14 cellular contexts compared by ENCODE assay signal in the genomic region with DNA sequence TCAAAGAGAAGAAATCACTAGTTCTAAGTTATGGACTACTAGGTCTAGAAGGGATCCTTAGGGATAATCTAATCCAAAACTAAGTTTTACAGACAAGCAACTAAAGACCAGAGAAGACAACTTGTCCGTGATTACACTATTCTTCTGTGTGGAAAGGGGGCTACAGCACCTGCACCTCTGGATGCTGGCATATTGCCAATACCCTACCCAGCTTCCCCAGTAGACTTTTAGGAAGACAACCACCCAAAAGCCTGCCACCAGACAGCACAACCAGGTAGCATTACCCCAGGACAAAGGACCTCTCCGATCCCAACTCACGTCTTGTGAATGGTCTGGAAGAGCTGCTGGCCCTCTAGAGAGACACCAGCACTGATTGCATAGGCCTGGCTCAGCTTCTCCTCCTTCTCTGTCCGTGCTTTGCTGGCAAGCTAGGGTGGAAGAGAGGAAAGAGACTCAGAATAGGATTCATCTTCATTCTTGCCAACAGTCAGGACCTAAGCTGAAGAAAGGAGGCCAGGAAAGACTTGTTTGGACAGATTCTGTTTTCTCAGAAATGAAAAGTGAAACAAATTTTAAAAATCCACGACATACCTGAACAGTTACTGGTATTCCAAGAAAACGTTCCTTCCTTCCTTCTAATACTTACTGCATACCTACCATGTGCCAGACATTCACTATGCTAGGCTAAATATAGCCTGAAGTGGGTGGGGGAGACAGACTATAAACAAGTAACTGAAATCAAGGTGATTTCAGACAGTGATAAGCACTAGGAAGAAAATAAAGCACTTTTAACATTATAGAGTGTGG. TPM values are rescaled to one million over a fixed set of nuclear protein-coding genes. Genes with fewer than 3 reads are reported as not detected.
DNase-seq lines count a peak whose midpoint lies in the region; ATAC-seq and TF ChIP-seq lines count a peak whose summit lies in the region.
"Had no signal": no experiment of that assay in that cellular context is flagged by ENCODE, and none has a peak within 500 bp of the region (broad histone marks: within the 10 kb centered on the region; RNA-seq: fewer than 3 reads in every experiment).

No MANE protein-coding gene starts in this region.

- H3K4me2 ChIP-seq in IMR-90 (ENCODE audit: low read depth, low read length), result peak overlapping the region; percentile 36; the same call in 1 of the 2 replicates

- H3K4ac ChIP-seq in IMR-90 (ENCODE audit: low read depth, low read length), result 0 out of 2 replicates have a peak overlapping the region, but pooled peaks have one; percentile 2

- no peak for ATAC-seq in IMR-90 (ENCODE audit: low read depth)
- ATAC-seq: stimulated activated naive CD8-positive, alpha-beta T cell treated with anti-CD3 and anti-CD28 coated beads, Interleukin-15, Interleukin-2, amounts not matched to agents 100 U/mL and 50 U/mL, for 24 hours had no signal

- no peak overlapping the region for H2AFZ ChIP-seq in IMR-90 (replicated peaks; ENCODE audit: low read length, poor library complexity)

- H3K27me3 ChIP-seq in IMR-90 (ENCODE audit: control insufficient read depth, insufficient read depth, low read length), result no peaks in the 10 kb centered on the region
- no peaks in the 10 kb centered on the region for H3K27me3 ChIP-seq in adipocyte (replicated peaks; ENCODE audit: control insufficient read depth, insufficient read depth, low read length)
- no peaks in the 10 kb centered on the region for H3K27me3 ChIP-seq in cardiac muscle cell
- H3K27me3 ChIP-seq in rectal smooth muscle tissue (ENCODE audit: control insufficient read depth, insufficient read depth, low read length), result no peaks in the 10 kb centered on the region
- no peaks in the 10 kb centered on the region for H3K27me3 ChIP-seq in endodermal cell (ENCODE audit: control insufficient read depth, insufficient read depth, low read length, poor library complexity, severe bottlenecking)
- H3K27me3 ChIP-seq in MG63, result no peaks in the 10 kb centered on the region

- DNase-seq in IMR-90 (peak; percentile 49), adipocyte (ENCODE audit: low read depth) (peak; percentile 24), cardiac muscle cell (ENCODE audit: low read depth in 1 of 2, low spot score in 1 of 2) (peak in 1 of 2 donors; percentile 50), endodermal cell (no peak), MG63 (no peak), HuH-7.5 (ENCODE audit: low spot score) (no peak), NCI-H1105 (lab: John Stamatoyannopoulos, UW) (no peak)
- DNase-seq: activated CD8-positive, alpha-beta memory T cell treated with anti-CD3 and anti-CD28 coated beads for 24 hours; amygdala; NCI-H1436; nucleus accumbens; stimulated activated CD4-positive, alpha-beta T cell treated with anti-CD3 and anti-CD28 coated beads, Interleukin-2, amount 100 ng/mL, for 24 hours; stimulated activated naive CD8-positive, alpha-beta T cell treated with anti-CD3 and anti-CD28 coated beads, Interleukin-15, Interleukin-2, amounts not matched to agents 100 U/mL and 50 U/mL, for 24 hours had no signal

- H4K20me1 ChIP-seq in IMR-90 (ENCODE audit: insufficient read depth, low read length), result peaks cover 60% of the 10 kb centered on the region

- no peaks in the 10 kb centered on the region for H3K9me1 ChIP-seq in IMR-90 (ENCODE audit: insufficient read depth, low read length)

- in situ Hi-C loops in IMR-90 (cut with MboI; ENCODE audit: low sequenced_read_pairs), result no loop called here

- H3K36me3 Mint-ChIP-seq in endodermal cell (ENCODE audit: low read depth), result peaks cover 39% of the 10 kb centered on the region

- TF ChIP-seq CTCF in IMR-90 (conservative IDR thresholded peaks at IDR 0.05; ENCODE audit: low read depth, low read length) (no peak), cardiac muscle cell (IDR thresholded peaks at IDR 0.05; ENCODE audit: low read depth, low read length) (no peak), endodermal cell (conservative IDR thresholded peaks at IDR 0.05) (no peak)

- H3K4me1 Mint-ChIP-seq in endodermal cell, result peaks cover 2% of the 10 kb centered on the region

- H3K4me3 ChIP-seq in IMR-90 (ENCODE audit: insufficient read depth, low read depth, low read length) (no peak overlapping the region), adipocyte (ENCODE audit: low read length) (no peak overlapping the region), cardiac muscle cell (no peak overlapping the region), rectal smooth muscle tissue (ENCODE audit: low read length) (no peak overlapping the region), endodermal cell (ENCODE audit: low read length) (no peak overlapping the region), MG63 (no peak overlapping the region)

- H3K9ac ChIP-seq in IMR-90 (ENCODE audit: low read depth, low read length) (no peak overlapping the region), adipocyte (ENCODE audit: low read length) (peak overlapping the region; percentile 57), rectal smooth muscle tissue (ENCODE audit: low read length) (no peak overlapping the region), endodermal cell (ENCODE audit: extremely low read depth, low read length, poor library complexity, severe bottlenecking) (no peak overlapping the region)

- no peak overlapping the region for H3K56ac ChIP-seq in IMR-90 (ENCODE audit: extremely low read depth, insufficient read depth, low read length)

- intact Hi-C loops in IMR-90 (cut with micrococcal nuclease), result loop anchor here (10.0 kb wide), 1 partner anchor 125 kb away; no protein-coding TSS in a partner anchor

- dilution Hi-C loops in IMR-90 (cut with HindIII; ENCODE audit: low sequenced_read_pairs, unreplicated experiment), result no loop called here

- H4K91ac ChIP-seq in IMR-90 (ENCODE audit: insufficient read depth, low read depth, low read length), result no peak overlapping the region

- WGBS in IMR-90 (ENCODE audit: extremely low coverage in 2 of 2, insufficient read length in 1 of 2), 2 experiments, result no CpG with 5 or more reads among the region's 6 CpGs
- WGBS in endodermal cell (ENCODE audit: insufficient coverage in 1 of 2, insufficient read length in 1 of 2), 2 experiments, result 96 to 100% methylated on average over 1 to 6 of the region's 6 CpGs

- no peak overlapping the region for H4K5ac ChIP-seq in IMR-90 (ENCODE audit: low read depth, low read length)

- H3K14ac ChIP-seq in IMR-90 (replicated peaks; ENCODE audit: low read depth, low read length), result peak overlapping the region; percentile 3; the same call in 1 of the 2 replicates

- no peak for TF ChIP-seq POLR2A in IMR-90 (IDR thresholded peaks at IDR 0.05; ENCODE audit: low read depth, low read length)

- no peak overlapping the region for H3K18ac ChIP-seq in IMR-90 (ENCODE audit: low read depth, low read length)

- H3K36me3 ChIP-seq in IMR-90 (ENCODE audit: control insufficient read depth, insufficient read depth, low read length) (peaks cover 23% of the 10 kb centered on the region), adipocyte (ENCODE audit: control insufficient read depth, insufficient read depth, low read length, severe bottlenecking) (peaks cover 30% of the 10 kb centered on the region), cardiac muscle cell (peaks cover 18% of the 10 kb centered on the region), rectal smooth muscle tissue (ENCODE audit: control insufficient read depth, insufficient read depth, low read length) (peaks cover 6% of the 10 kb centered on the region), endodermal cell (ENCODE audit: control insufficient read depth, insufficient read depth, low read length) (peaks cover 56% of the 10 kb centered on the region), MG63 (peaks cover 59% of the 10 kb centered on the region)

- H3K27ac ChIP-seq in IMR-90 (ENCODE audit: insufficient read depth, low read length) (peak overlapping the region; percentile 18; the same call in 1 of the 2 replicates), cardiac muscle cell (peak overlapping the region; percentile 57), rectal smooth muscle tissue (ENCODE audit: low read depth, low read length) (peak overlapping the region; percentile 58), endodermal cell (ENCODE audit: low read depth, low read length) (no peak overlapping the region)

- H2AK5ac ChIP-seq in IMR-90 (ENCODE audit: low read depth, low read length), result no peak overlapping the region

- no peaks in the 10 kb centered on the region for H3K9me3 Mint-ChIP-seq in endodermal cell

- H3K4me3 Mint-ChIP-seq in endodermal cell, result no peak overlapping the region

- H3K9me3 ChIP-seq in IMR-90 (ENCODE audit: control insufficient read depth, insufficient read depth, low read length), result no peaks in the 10 kb centered on the region
- no peaks in the 10 kb centered on the region for H3K9me3 ChIP-seq in adipocyte (ENCODE audit: control insufficient read depth, low read length)
- no peaks in the 10 kb centered on the region for H3K9me3 ChIP-seq in cardiac muscle cell (ENCODE audit: low read depth)
- no peaks in the 10 kb centered on the region for H3K9me3 ChIP-seq in endodermal cell (ENCODE audit: control insufficient read depth, low read length)
- no peaks in the 10 kb centered on the region for H3K9me3 ChIP-seq in MG63

- CTCF ChIA-PET in IMR-90 (lab: Yijun Ruan, JAX), result interaction anchor here (1.6 kb wide), 1 partner anchor 10 kb away, joined by 7 read pairs; no protein-coding TSS in a partner anchor

- H4K8ac ChIP-seq in IMR-90 (ENCODE audit: low read depth in 2 of 2, low read length in 2 of 2), result no peak overlapping the region; a peak in 1 of 4 replicates

- POLR2A ChIA-PET in IMR-90 (lab: Charles Lee; ENCODE audit: unreplicated experiment), result no interaction called here

- no TSS peak for BruUV-seq in IMR-90 (replicated peaks; lab: Mats Ljungman, UMichigan)

- peak overlapping the region; percentile 33 for H2BK5ac ChIP-seq in IMR-90 (ENCODE audit: low read depth, low read length, poor library complexity, severe bottlenecking)

- TF ChIP-seq RAD21 in IMR-90 (IDR thresholded peaks at IDR 0.05; ENCODE audit: low read length), result no peak

- H3K27me3 Mint-ChIP-seq in endodermal cell (ENCODE audit: insufficient read depth), result no peaks in the 10 kb centered on the region

- no peak overlapping the region for H2BK120ac ChIP-seq in IMR-90 (ENCODE audit: low read depth, low read length)

- peaks cover 10 to 69% of the 10 kb centered on the region in 2 experiments for H3K79me1 ChIP-seq in IMR-90 (ENCODE audit: low read depth in 1 of 2, low read length in 2 of 2)

- H3K4me1 ChIP-seq in IMR-90 (ENCODE audit: control insufficient read depth, insufficient read depth, low read length), result peaks cover 10% of the 10 kb centered on the region
- peaks cover 43% of the 10 kb centered on the region for H3K4me1 ChIP-seq in adipocyte (ENCODE audit: control insufficient read depth, insufficient read depth, low read length)
- H3K4me1 ChIP-seq in cardiac muscle cell (ENCODE audit: low read depth), result peaks cover 10% of the 10 kb centered on the region
- peaks cover 18% of the 10 kb centered on the region for H3K4me1 ChIP-seq in rectal smooth muscle tissue (ENCODE audit: control insufficient read depth, insufficient read depth, low read length)
- H3K4me1 ChIP-seq in endodermal cell (ENCODE audit: control insufficient read depth, insufficient read depth, low read length), result no peaks in the 10 kb centered on the region

- peak overlapping the region; percentile 53; the same call in 1 of the 2 replicates for H3K23ac ChIP-seq in IMR-90 (ENCODE audit: low read depth, low read length)

- no peak overlapping the region for H3K27ac Mint-ChIP-seq in endodermal cell

- no peak overlapping the region for H2BK15ac ChIP-seq in IMR-90 (ENCODE audit: low read depth, low read length)

- H2BK20ac ChIP-seq in IMR-90 (ENCODE audit: low read depth, low read length), result no peak overlapping the region

- no peak overlapping the region for H2AK9ac ChIP-seq in IMR-90 (replicated peaks; ENCODE audit: low read depth, low read length, poor library complexity)

RNA-seq across cellular contexts. Expression of gene TMEM101, which starts 25.3 kb away (rescaled TPM):
- 36.6 and 42.5 TPM in 2 replicates for total RNA-seq in IMR-90 (2012; rRNA removed)
- 30.7 and 34.4 TPM in 2 replicates for polyA plus RNA-seq in IMR-90 (2012; rRNA removed)
- 31.0 and 46.5 TPM in 2 replicates for polyA plus RNA-seq in IMR-90 (2012; cell fraction: cytosol; rRNA removed)
- 15.8 and 29.9 TPM in 2 replicates for polyA plus RNA-seq in IMR-90 (2012; cell fraction: nucleus; rRNA removed; ENCODE audit: low replicate concordance)
- total RNA-seq in cardiac muscle cell, result 37.5 and 65.8 TPM in 2 replicates
- polyA plus RNA-seq in cardiac muscle cell, result 22.5 and 40.6 TPM in 2 replicates
- total RNA-seq in endodermal cell, result 10 to 100 TPM; 27.2 to 27.7 TPM
- 33.9 TPM for polyA plus RNA-seq in endodermal cell (2013, experiment 1 of 2)
- polyA plus RNA-seq in endodermal cell (2013, experiment 2 of 2), result 27.7 TPM
- 33.2 and 56.8 TPM in 2 replicates for total RNA-seq in MG63 (2014; rRNA removed; shearing (Covaris generic); ENCODE audit: low replicate concordance)

RNA-seq across cellular contexts. Expression of gene LSM12, which starts 26.4 kb away (rescaled TPM):
- 41.0 and 50.3 TPM in 2 replicates for total RNA-seq in IMR-90 (2012; rRNA removed)
- 37.6 and 38.0 TPM in 2 replicates for polyA plus RNA-seq in IMR-90 (2012; rRNA removed)
- 20.3 and 21.4 TPM in 2 replicates for polyA plus RNA-seq in IMR-90 (2012; cell fraction: cytosol; rRNA removed)
- 8.8 and 29.9 TPM in 2 replicates for polyA plus RNA-seq in IMR-90 (2012; cell fraction: nucleus; rRNA removed; ENCODE audit: low replicate concordance)
- total RNA-seq in cardiac muscle cell, result 31.0 and 45.3 TPM in 2 replicates
- 46.5 and 60.7 TPM in 2 replicates for polyA plus RNA-seq in cardiac muscle cell
- total RNA-seq in endodermal cell, result 100 to 1,000 TPM in 1 of 2 donors, 10 to 100 TPM in 1; 97.7 to 102 TPM
- polyA plus RNA-seq in endodermal cell (2013, experiment 1 of 2), result 59.9 TPM
- polyA plus RNA-seq in endodermal cell (2013, experiment 2 of 2), result 53.1 TPM
- total RNA-seq in MG63 (2014; rRNA removed; shearing (Covaris generic); ENCODE audit: low replicate concordance), result 107 and 128 TPM in 2 replicates

RNA-seq across cellular contexts. Expression of gene G6PC3, which starts 30.5 kb away (rescaled TPM):
- 19.4 and 20.4 TPM in 2 replicates for total RNA-seq in IMR-90 (2012; rRNA removed)
- polyA plus RNA-seq in IMR-90 (2012; rRNA removed), result 107 and 127 TPM in 2 replicates
- 87.5 and 210 TPM in 2 replicates for polyA plus RNA-seq in IMR-90 (2012; cell fraction: cytosol; rRNA removed)
- 49.2 and 86.8 TPM in 2 replicates for polyA plus RNA-seq in IMR-90 (2012; cell fraction: nucleus; rRNA removed; ENCODE audit: low replicate concordance)
- total RNA-seq in cardiac muscle cell, result 93.1 and 95.3 TPM in 2 replicates
- 162 and 234 TPM in 2 replicates for polyA plus RNA-seq in cardiac muscle cell
- total RNA-seq in endodermal cell, result 100 to 1,000 TPM in 1 of 2 donors, 10 to 100 TPM in 1; 88.8 to 129 TPM
- polyA plus RNA-seq in endodermal cell (2013, experiment 1 of 2), result 107 TPM
- polyA plus RNA-seq in endodermal cell (2013, experiment 2 of 2), result 101 TPM
- total RNA-seq in MG63 (2014; rRNA removed; shearing (Covaris generic); ENCODE audit: low replicate concordance), result 9.4 and 22.8 TPM in 2 replicates

RNA-seq across cellular contexts. Expression of gene NAGS, which starts 35.6 kb away (rescaled TPM):
- 0.28 and 0.54 TPM in 2 replicates for total RNA-seq in IMR-90 (2012; rRNA removed)
- 0.92 and 0.99 TPM in 2 replicates for polyA plus RNA-seq in IMR-90 (2012; rRNA removed)
- 0.73 and 1.1 TPM in 2 replicates for polyA plus RNA-seq in IMR-90 (2012; cell fraction: cytosol; rRNA removed)
- polyA plus RNA-seq in IMR-90 (2012; cell fraction: nucleus; rRNA removed; ENCODE audit: low replicate concordance), result 0.42 and 0.74 TPM in 2 replicates
- total RNA-seq in cardiac muscle cell, result 4.2 and 6.1 TPM in 2 replicates
- polyA plus RNA-seq in cardiac muscle cell, result 5.1 and 8.5 TPM in 2 replicates
- 1 to 10 TPM; 1.4 to 2.1 TPM for total RNA-seq in endodermal cell
- polyA plus RNA-seq in endodermal cell (2013, experiment 1 of 2), result 1.2 TPM
- polyA plus RNA-seq in endodermal cell (2013, experiment 2 of 2), result 0.99 TPM
- 1.4 TPM in 1 of 2 replicates, not detected in the other for total RNA-seq in MG63 (2014; rRNA removed; shearing (Covaris generic); ENCODE audit: low replicate concordance)

Comparison
In these comparisons a context has a peak if more than half of its experiments do, and no peak if none do; other contexts are left out.
1. DNase-seq: peak in IMR-90 (single experiment) and adipocyte (single experiment); none in endodermal cell (single experiment), MG63 (single experiment), HuH-7.5 (single experiment) and NCI-H1105 (single experiment).